In the genomic region with DNA sequence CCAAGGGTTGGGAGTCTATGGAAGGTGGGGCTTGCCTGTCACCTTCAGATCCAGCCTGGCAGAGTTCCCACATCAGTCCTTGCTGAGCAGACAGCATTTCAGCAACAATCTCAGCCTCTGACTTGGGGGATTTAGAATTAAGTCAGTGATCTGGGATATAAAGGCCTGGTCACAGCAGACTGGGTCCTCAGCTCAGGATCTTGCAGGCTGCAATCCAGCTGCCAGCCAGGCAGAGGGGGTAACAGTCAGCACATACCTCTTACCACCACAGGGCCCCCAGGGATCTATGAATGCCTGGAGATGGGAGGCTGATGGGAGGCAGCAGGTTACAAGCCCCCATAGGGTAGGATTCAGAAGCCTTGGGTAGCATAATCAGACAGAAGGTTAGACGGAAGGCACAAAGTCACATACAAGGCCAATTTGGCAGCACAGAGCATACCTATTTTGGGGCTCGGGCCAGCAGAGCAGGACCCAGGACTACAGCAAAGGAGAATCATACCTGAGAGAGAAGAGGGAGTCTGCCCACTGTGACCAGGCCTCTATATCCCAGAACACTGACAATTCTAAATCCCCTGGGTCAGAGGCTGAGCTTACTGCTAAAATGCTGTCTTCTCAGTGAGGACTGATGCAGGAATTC, we compare ENCODE assay signal across 19 cellular contexts.
"Had no signal": no experiment of that assay in that cellular context is flagged by ENCODE, and none has a peak within 500 bp of the region (broad histone marks: within the 10 kb centered on the region; RNA-seq: fewer than 3 reads in every experiment).

No MANE protein-coding gene starts in this region.

- H3K4me3 ChIP-seq: coronary artery, PC-9 had no signal

- H3K27ac ChIP-seq: coronary artery, PC-9 had no signal

- H3K4me2 ChIP-seq: PC-9 had no signal

- DNase-seq: activated B cell treated with CpG ODN at 0.5 μM for 24 hours; activated CD4-positive, alpha-beta T cell treated with anti-CD3 and anti-CD28 coated beads for 1 hour; activated CD4-positive, alpha-beta T cell treated with anti-CD3 and anti-CD28 coated beads, Interleukin-2, amount 10 ng/mL, durations not matched to agents 24 days and 14 days; activated CD4-positive, alpha-beta T cell treated with anti-CD3 and anti-CD28 coated beads, Interleukin-2, amount 50 U/mL, for 48 hours; activated CD8-positive, alpha-beta memory T cell treated with anti-CD3 and anti-CD28 coated beads, Interleukin-2, amount 10 ng/mL, durations not matched to agents 7 days and 5 days; activated effector memory CD4-positive, alpha-beta T cell treated with anti-CD3 and anti-CD28 coated beads, Interleukin-2, amount 50 U/mL, for 16 hours; activated naive CD4-positive, alpha-beta T cell treated with Interleukin-2 at 50 U/mL for 16 hours; activated T-cell treated with anti-CD3 and anti-CD28 coated beads, Interleukin-2, amount 50 U/mL, for 24 hours; amygdala; NCI-H1048; NCI-H146; NCI-H187 treated with DMSO at 0.1 percent for 48 hours; NCI-H2081 treated with DMSO at 0.1 percent for 48 hours; NCI-H226; NCI-H526; NCI-H774; PC-9; SHP77 treated with DMSO at 0.1 percent for 48 hours had no signal

- ATAC-seq: activated CD8-positive, alpha-beta memory T cell treated with anti-CD3 and anti-CD28 coated beads, Interleukin-2, amount 10 ng/mL, durations not matched to agents 7 days and 5 days had no signal
